In genomic region chr22:39543095-39543494, GRCh38 we compare ENCODE assay signal across 9 cellular contexts. TPM values are rescaled to one million over a fixed set of nuclear protein-coding genes. Genes with fewer than 3 reads are reported as not detected.
A peak's percentile ranks its signal among the peaks of the same experiment; 100 is the strongest.
DNase-seq lines count a peak whose midpoint lies in the region; ATAC-seq, FAIRE-seq and TF ChIP-seq lines count a peak whose summit lies in the region.
"Had no signal": no experiment of that assay in that cellular context is flagged by ENCODE, and none has a peak within 500 bp of the region (broad histone marks: within the 10 kb centered on the region; RNA-seq: fewer than 3 reads in every experiment).

No MANE protein-coding gene starts in this region.

- H3K4me3 ChIP-seq in WERI-Rb-1 (ENCODE audit: low read depth, low read length) (no peak overlapping the region), HepG2 (replicated peaks in 1 of 3; ENCODE audit: insufficient read depth in 1 of 3, low read depth in 2 of 3, low read length in 3 of 3) (no peak overlapping the region)

- no peak for FAIRE-seq in HepG2 (lab: Jason Lieb, UNC)
- FAIRE-seq: endometrium had no signal

- H3K36me3 ChIP-seq in WERI-Rb-1 (no peaks in the 10 kb centered on the region), HepG2 (replicated peaks in 1 of 2; ENCODE audit: control insufficient read depth in 1 of 2, insufficient read depth in 2 of 2, low read length in 2 of 2) (no peaks in the 10 kb centered on the region)

- H3K27me3 ChIP-seq in WERI-Rb-1 (ENCODE audit: insufficient read depth, low read depth, severe bottlenecking) (no peaks in the 10 kb centered on the region), HepG2 (ENCODE audit: control insufficient read depth in 1 of 2, insufficient read depth in 2 of 2, low read length in 2 of 2) (peaks cover 2 to 8% of the 10 kb centered on the region in 2 experiments; a peak in 2 of 5 replicates)

- BruUV-seq in HepG2 (replicated peaks; lab: Mats Ljungman, UMichigan), result no TSS peak

- no peak overlapping the region for H3K27ac ChIP-seq in WERI-Rb-1
- H3K27ac ChIP-seq in HepG2 (ENCODE audit: extremely low read length, insufficient read depth, low read length), result no peak overlapping the region

- TF ChIP-seq CTCF in WERI-Rb-1 (IDR thresholded peaks at IDR 0.05; ENCODE audit: low read depth, low read length) (peak; percentile 84), HepG2 (CRISPR knock-in tag; IDR thresholded peaks at IDR 0.05) (peak; percentile 43)

- TF ChIP-seq EP300 in HepG2 (IDR thresholded peaks at IDR 0.05; ENCODE audit: low read depth in 2 of 2, low read length in 2 of 2) (no peak), HepG2 (CRISPR knock-in tag; IDR thresholded peaks at IDR 0.05; ENCODE audit: borderline replicate concordance) (no peak)

- intact Hi-C loops in HepG2 (cut with micrococcal nuclease; ENCODE audit: unreplicated experiment), result no loop called here

- 18% methylated on average over 10 of the region's 11 CpGs for WGBS in HepG2 (ENCODE audit: low lambda C conversion rate)

- ATAC-seq in HepG2, result no peak
- ATAC-seq in GM18907 (IDR thresholded peaks at IDR 0.05; ENCODE audit: unreplicated experiment), result no peak
- ATAC-seq in GM21723 (IDR thresholded peaks at IDR 0.05; ENCODE audit: unreplicated experiment), result no peak

- in situ Hi-C loops in HepG2 (cut with HindIII; ENCODE audit: extremely low pct_ligation_motif_present, low pct_unique_long_range_greater_than_20kb), result no loop called here

- H3K9me3 ChIP-seq in WERI-Rb-1 (ENCODE audit: severe bottlenecking), result no peaks in the 10 kb centered on the region
- no peaks in the 10 kb centered on the region for H3K9me3 ChIP-seq in HepG2 (ENCODE audit: low read length)

- POLR2A ChIA-PET in HepG2 (lab: Yijun Ruan, JAX), result no interaction called here

- DNase-seq in DMS 273 (lab: John Stamatoyannopoulos, UW; ENCODE audit: unreplicated experiment) (peak; percentile 77), DMS 273 treated with DMSO at 0.1 percent for 48 hours (lab: John Stamatoyannopoulos, UW) (no peak), HuH-7 (ENCODE audit: low spot score) (peak; percentile 73), WERI-Rb-1 (peak; percentile 88), HepG2 (ENCODE audit: low spot score) (no peak), H4 (ENCODE audit: low spot score) (no peak)

- H3K4me1 ChIP-seq in HepG2 (ENCODE audit: insufficient read depth, low read length), result no peaks in the 10 kb centered on the region

- TF ChIP-seq RAD21 in HepG2 (CRISPR knock-in tag; IDR thresholded peaks at IDR 0.05), result no peak

- no peak overlapping the region for H3K4me2 ChIP-seq in HepG2 (ENCODE audit: low read depth, low read length)

- CTCF ChIA-PET in HepG2 (lab: Yijun Ruan, JAX; ENCODE audit: low intra/inter-chr PET ratio, low total read pairs), result no interaction called here

- no peak for TF ChIP-seq POLR2A in HepG2 (IDR thresholded peaks at IDR 0.05; ENCODE audit: insufficient read depth in 1 of 2, low read depth in 2 of 2, low read length in 2 of 2)

- H3K79me2 ChIP-seq in HepG2 (ENCODE audit: insufficient read depth, low read length), result no peaks in the 10 kb centered on the region

- H4K20me1 ChIP-seq in HepG2 (ENCODE audit: insufficient read depth, low read length), result 0 out of 2 replicates have a peak, but pooled peaks cover 13% of the 10 kb centered on the region

- H3K9ac ChIP-seq in HepG2 (ENCODE audit: insufficient read depth, low read depth, low read length), result no peak overlapping the region

- no peak overlapping the region for H2AFZ ChIP-seq in HepG2 (ENCODE audit: low read length)

RNA-seq across cellular contexts. Expression of gene RPS19BP1, which starts 10.5 kb away (rescaled TPM):
- 81.3 and 88.2 TPM in 2 replicates for total RNA-seq in HepG2 (2016; rRNA removed; fragmentation: Illumina TruSeq; extraction: Trizol)
- total RNA-seq in HepG2 (2016; cell fraction: cytosol; rRNA removed; fragmentation: Illumina TruSeq; extraction: Trizol; ENCODE audit: low read depth), result 128 and 142 TPM in 2 replicates
- total RNA-seq in HepG2 (2016; cell fraction: insoluble cytoplasmic fraction; rRNA removed; fragmentation: Illumina TruSeq; extraction: Trizol), result 77.0 and 92.6 TPM in 2 replicates
- 138 and 159 TPM in 2 replicates for total RNA-seq in HepG2 (2016; cell fraction: membrane; rRNA removed; fragmentation: Illumina TruSeq; extraction: Trizol)
- total RNA-seq in HepG2 (2016; cell fraction: nucleus; rRNA removed; fragmentation: Illumina TruSeq; extraction: Trizol), result 32.9 and 36.8 TPM in 2 replicates
- 44.3 and 47.8 TPM in 2 replicates for polyA plus RNA-seq in HepG2 (2011; rRNA removed)
- polyA plus RNA-seq in HepG2 (2011; cell fraction: cytosol; rRNA removed), result 48.9 and 72.7 TPM in 2 replicates
- polyA plus RNA-seq in HepG2 (2011; cell fraction: nucleus; rRNA removed), result 39.6 and 43.4 TPM in 2 replicates
- 22.5 and 32.4 TPM in 2 replicates for polyA plus RNA-seq in HepG2 (2012)
- 155 and 179 TPM in 2 replicates for polyA plus RNA-seq in HepG2 (2016; cell fraction: cytosol; fragmentation: Illumina TruSeq; extraction: Trizol; ENCODE audit: low read depth)
- 84.3 and 101 TPM in 2 replicates for polyA plus RNA-seq in HepG2 (2016; cell fraction: insoluble cytoplasmic fraction; fragmentation: Illumina TruSeq; extraction: Trizol; ENCODE audit: low read depth)
- 130 and 146 TPM in 2 replicates for polyA plus RNA-seq in HepG2 (2016; cell fraction: membrane; fragmentation: Illumina TruSeq; extraction: Trizol; ENCODE audit: low read depth)
- polyA plus RNA-seq in HepG2 (2016; cell fraction: nucleus; fragmentation: Illumina TruSeq; extraction: Trizol; ENCODE audit: insufficient read depth, low read depth), result 72.3 and 78.7 TPM in 2 replicates
- 8.8 and 14.5 TPM in 2 replicates for polyA minus RNA-seq in HepG2 (2011; rRNA and poly(A)+ RNA removed; ENCODE audit: low replicate concordance)
- 7.8 and 8.0 TPM in 2 replicates for polyA minus RNA-seq in HepG2 (2011; cell fraction: cytosol; rRNA and poly(A)+ RNA removed)
- 12.2 and 13.9 TPM in 2 replicates for polyA minus RNA-seq in HepG2 (2011; cell fraction: nucleus; rRNA and poly(A)+ RNA removed)
- total RNA-seq in H4 (2014; rRNA removed; shearing (Covaris generic)), result 92.5 and 123 TPM in 2 replicates

RNA-seq across cellular contexts. Expression of gene ATF4, which starts 22.7 kb away (rescaled TPM):
- total RNA-seq in HepG2 (2016; rRNA removed; fragmentation: Illumina TruSeq; extraction: Trizol), result 442 and 486 TPM in 2 replicates
- total RNA-seq in HepG2 (2016; cell fraction: cytosol; rRNA removed; fragmentation: Illumina TruSeq; extraction: Trizol; ENCODE audit: low read depth), result 489 and 519 TPM in 2 replicates
- total RNA-seq in HepG2 (2016; cell fraction: insoluble cytoplasmic fraction; rRNA removed; fragmentation: Illumina TruSeq; extraction: Trizol), result 409 and 471 TPM in 2 replicates
- total RNA-seq in HepG2 (2016; cell fraction: membrane; rRNA removed; fragmentation: Illumina TruSeq; extraction: Trizol), result 1,028 and 1,060 TPM in 2 replicates
- total RNA-seq in HepG2 (2016; cell fraction: nucleus; rRNA removed; fragmentation: Illumina TruSeq; extraction: Trizol), result 286 and 328 TPM in 2 replicates
- polyA plus RNA-seq in HepG2 (2011; rRNA removed), result 1,157 and 1,297 TPM in 2 replicates
- 1,218 and 1,254 TPM in 2 replicates for polyA plus RNA-seq in HepG2 (2011; cell fraction: cytosol; rRNA removed)
- 1,279 and 1,395 TPM in 2 replicates for polyA plus RNA-seq in HepG2 (2011; cell fraction: nucleus; rRNA removed)
- 465 and 610 TPM in 2 replicates for polyA plus RNA-seq in HepG2 (2012)
- polyA plus RNA-seq in HepG2 (2016; cell fraction: cytosol; fragmentation: Illumina TruSeq; extraction: Trizol; ENCODE audit: low read depth), result 745 and 811 TPM in 2 replicates
- polyA plus RNA-seq in HepG2 (2016; cell fraction: insoluble cytoplasmic fraction; fragmentation: Illumina TruSeq; extraction: Trizol; ENCODE audit: low read depth), result 563 and 623 TPM in 2 replicates
- 1,265 and 1,282 TPM in 2 replicates for polyA plus RNA-seq in HepG2 (2016; cell fraction: membrane; fragmentation: Illumina TruSeq; extraction: Trizol; ENCODE audit: low read depth)
- 710 and 725 TPM in 2 replicates for polyA plus RNA-seq in HepG2 (2016; cell fraction: nucleus; fragmentation: Illumina TruSeq; extraction: Trizol; ENCODE audit: insufficient read depth, low read depth)
- 242 and 314 TPM in 2 replicates for polyA minus RNA-seq in HepG2 (2011; rRNA and poly(A)+ RNA removed; ENCODE audit: low replicate concordance)
- polyA minus RNA-seq in HepG2 (2011; cell fraction: cytosol; rRNA and poly(A)+ RNA removed), result 175 and 193 TPM in 2 replicates
- polyA minus RNA-seq in HepG2 (2011; cell fraction: nucleus; rRNA and poly(A)+ RNA removed), result 213 and 242 TPM in 2 replicates
- total RNA-seq in H4 (2014; rRNA removed; shearing (Covaris generic)), result 379 and 444 TPM in 2 replicates

RNA-seq across cellular contexts. Expression of gene CACNA1I, which starts 27.5 kb away (rescaled TPM):
- not detected in 2 replicates for total RNA-seq in HepG2 (2016; rRNA removed; fragmentation: Illumina TruSeq; extraction: Trizol)
- not detected in 2 replicates for total RNA-seq in HepG2 (2016; cell fraction: cytosol; rRNA removed; fragmentation: Illumina TruSeq; extraction: Trizol; ENCODE audit: low read depth)
- not detected in 2 replicates for total RNA-seq in HepG2 (2016; cell fraction: insoluble cytoplasmic fraction; rRNA removed; fragmentation: Illumina TruSeq; extraction: Trizol)
- total RNA-seq in HepG2 (2016; cell fraction: membrane; rRNA removed; fragmentation: Illumina TruSeq; extraction: Trizol), result not detected in 2 replicates
- not detected in 2 replicates for total RNA-seq in HepG2 (2016; cell fraction: nucleus; rRNA removed; fragmentation: Illumina TruSeq; extraction: Trizol)
- not detected in 2 replicates for polyA plus RNA-seq in HepG2 (2011; rRNA removed)
- polyA plus RNA-seq in HepG2 (2011; cell fraction: cytosol; rRNA removed), result not detected in 2 replicates
- polyA plus RNA-seq in HepG2 (2011; cell fraction: nucleus; rRNA removed), result 0.02 TPM in 2 replicates
- 0.03 TPM in 1 of 2 replicates, not detected in the other for polyA plus RNA-seq in HepG2 (2012)
- polyA plus RNA-seq in HepG2 (2016; cell fraction: cytosol; fragmentation: Illumina TruSeq; extraction: Trizol; ENCODE audit: low read depth), result not detected in 2 replicates
- not detected in 2 replicates for polyA plus RNA-seq in HepG2 (2016; cell fraction: insoluble cytoplasmic fraction; fragmentation: Illumina TruSeq; extraction: Trizol; ENCODE audit: low read depth)
- not detected in 2 replicates for polyA plus RNA-seq in HepG2 (2016; cell fraction: membrane; fragmentation: Illumina TruSeq; extraction: Trizol; ENCODE audit: low read depth)
- not detected in 2 replicates for polyA plus RNA-seq in HepG2 (2016; cell fraction: nucleus; fragmentation: Illumina TruSeq; extraction: Trizol; ENCODE audit: insufficient read depth, low read depth)
- 0.04 and 0.05 TPM in 2 replicates for polyA minus RNA-seq in HepG2 (2011; rRNA and poly(A)+ RNA removed; ENCODE audit: low replicate concordance)
- polyA minus RNA-seq in HepG2 (2011; cell fraction: cytosol; rRNA and poly(A)+ RNA removed), result not detected in 2 replicates
- polyA minus RNA-seq in HepG2 (2011; cell fraction: nucleus; rRNA and poly(A)+ RNA removed), result not detected in 2 replicates
- 0.19 TPM in 1 of 2 replicates, not detected in the other for total RNA-seq in H4 (2014; rRNA removed; shearing (Covaris generic))

RNA-seq across cellular contexts. Expression of gene MIEF1, which starts 41.0 kb away (rescaled TPM):
- total RNA-seq in HepG2 (2016; rRNA removed; fragmentation: Illumina TruSeq; extraction: Trizol), result 34.8 and 41.4 TPM in 2 replicates
- 5.5 and 6.5 TPM in 2 replicates for total RNA-seq in HepG2 (2016; cell fraction: cytosol; rRNA removed; fragmentation: Illumina TruSeq; extraction: Trizol; ENCODE audit: low read depth)
- total RNA-seq in HepG2 (2016; cell fraction: insoluble cytoplasmic fraction; rRNA removed; fragmentation: Illumina TruSeq; extraction: Trizol), result 33.7 and 36.8 TPM in 2 replicates
- total RNA-seq in HepG2 (2016; cell fraction: membrane; rRNA removed; fragmentation: Illumina TruSeq; extraction: Trizol), result 22.9 and 23.9 TPM in 2 replicates
- 26.2 and 27.8 TPM in 2 replicates for total RNA-seq in HepG2 (2016; cell fraction: nucleus; rRNA removed; fragmentation: Illumina TruSeq; extraction: Trizol)
- polyA plus RNA-seq in HepG2 (2011; rRNA removed), result 21.7 and 22.3 TPM in 2 replicates
- 19.7 and 20.6 TPM in 2 replicates for polyA plus RNA-seq in HepG2 (2011; cell fraction: cytosol; rRNA removed)
- 24.5 and 25.2 TPM in 2 replicates for polyA plus RNA-seq in HepG2 (2011; cell fraction: nucleus; rRNA removed)
- polyA plus RNA-seq in HepG2 (2012), result 28.6 and 29.6 TPM in 2 replicates
- polyA plus RNA-seq in HepG2 (2016; cell fraction: cytosol; fragmentation: Illumina TruSeq; extraction: Trizol; ENCODE audit: low read depth), result 2.6 and 3.1 TPM in 2 replicates
- 31.2 and 35.5 TPM in 2 replicates for polyA plus RNA-seq in HepG2 (2016; cell fraction: insoluble cytoplasmic fraction; fragmentation: Illumina TruSeq; extraction: Trizol; ENCODE audit: low read depth)
- 11.4 and 11.8 TPM in 2 replicates for polyA plus RNA-seq in HepG2 (2016; cell fraction: membrane; fragmentation: Illumina TruSeq; extraction: Trizol; ENCODE audit: low read depth)
- polyA plus RNA-seq in HepG2 (2016; cell fraction: nucleus; fragmentation: Illumina TruSeq; extraction: Trizol; ENCODE audit: insufficient read depth, low read depth), result 32.6 and 32.8 TPM in 2 replicates
- 36.4 and 63.8 TPM in 2 replicates for polyA minus RNA-seq in HepG2 (2011; rRNA and poly(A)+ RNA removed; ENCODE audit: low replicate concordance)
- 19.3 and 21.8 TPM in 2 replicates for polyA minus RNA-seq in HepG2 (2011; cell fraction: cytosol; rRNA and poly(A)+ RNA removed)
- 27.2 and 33.9 TPM in 2 replicates for polyA minus RNA-seq in HepG2 (2011; cell fraction: nucleus; rRNA and poly(A)+ RNA removed)
- 18.0 and 19.8 TPM in 2 replicates for total RNA-seq in H4 (2014; rRNA removed; shearing (Covaris generic))

Comparison
In these comparisons a context has a peak if more than half of its experiments do, and no peak if none do; other contexts are left out.
1. DNase-seq: peak in DMS 273 (single experiment), HuH-7 (single experiment) and WERI-Rb-1 (single experiment); none in DMS 273 treated with DMSO at 0.1 percent for 48 hours (single experiment), HepG2 (single experiment) and H4 (single experiment).